In genomic region chr12:94266390-94266789, GRCh38 we compare ENCODE assay signal across 1 cellular context.
TF ChIP-seq lines count a peak whose summit lies in the region.

No MANE protein-coding gene starts in this region.

TF ChIP-seq in H1, 55 proteins besides CTCF, POLR2A, EP300 and RAD21 (continued from another document):
- no peak for TF ChIP-seq E2F6 (IDR thresholded peaks at IDR 0.05)
- no peak for TF ChIP-seq SP2 (IDR thresholded peaks at IDR 0.05; ENCODE audit: low read length)
- TF ChIP-seq BCL11A (IDR thresholded peaks at IDR 0.05; ENCODE audit: low read depth in 2 of 2, low read length in 2 of 2): no peak
- no peak for TF ChIP-seq TEAD4 (IDR thresholded peaks at IDR 0.05; ENCODE audit: low read depth, low read length)
- TF ChIP-seq SAP30 (IDR thresholded peaks at IDR 0.05; ENCODE audit: insufficient read depth, insufficient replicate concordance, low read length): no peak
- TF ChIP-seq SIX5 (IDR thresholded peaks at IDR 0.05; ENCODE audit: low read depth, low read length): no peak
- TF ChIP-seq POLR2AphosphoS5 (IDR thresholded peaks at IDR 0.05; ENCODE audit: low read depth, low read length): no peak
